Comparison of ENCODE assay signal across 22 cellular contexts in genomic region chr17:2156666-2157065, GRCh38.
DNase-seq lines count a peak whose midpoint lies in the region; ATAC-seq and TF ChIP-seq lines count a peak whose summit lies in the region.
"Had no signal": no experiment of that assay in that cellular context is flagged by ENCODE, and none has a peak within 500 bp of the region (broad histone marks: within the 10 kb centered on the region; RNA-seq: fewer than 3 reads in every experiment).

No MANE protein-coding gene starts in this region.

- WGBS in right cardiac atrium, result 93% methylated on average over 8 of the region's 8 CpGs

- TF ChIP-seq CTCF in chondrocyte (IDR thresholded peaks at IDR 0.05) (no peak), neutrophil (IDR thresholded peaks at IDR 0.05) (no peak), vagina (IDR thresholded peaks at IDR 0.05) (no peak), mucosa of descending colon (IDR thresholded peaks at IDR 0.05) (no peak)

- no peak overlapping the region for H3K4me3 ChIP-seq in right cardiac atrium (ENCODE audit: low read length)
- H3K4me3 ChIP-seq in neutrophil (ENCODE audit: low read depth in 1 of 2, low read length in 1 of 2), result no peak overlapping the region
- no peak overlapping the region for H3K4me3 ChIP-seq in vagina
- no peak overlapping the region for H3K4me3 ChIP-seq in mucosa of descending colon
- H3K4me3 ChIP-seq: psoas muscle, thoracic aorta had no signal

- DNase-seq in right cardiac atrium, result peak in 1 of 3 donors; percentile 26
- no peak for DNase-seq in Right ventricle myocardium inferior (ENCODE audit: missing footprints)
- DNase-seq in chondrocyte (ENCODE audit: low spot score), result no peak
- no peak for DNase-seq in vagina (ENCODE audit: extremely low spot score in 2 of 2)
- DNase-seq in mucosa of descending colon, result no peak
- no peak for DNase-seq in NCI-H2171 (lab: John Stamatoyannopoulos, UW)
- DNase-seq: activated CD4-positive, alpha-beta T cell treated with anti-CD3 and anti-CD28 coated beads, Interleukin-2, amount 50 U/mL, for 48 hours; activated naive CD4-positive, alpha-beta T cell treated with anti-CD3 and anti-CD28 coated beads, Interleukin-2, amount 50 U/mL, for 16 hours; CD8-positive, alpha-beta T cell; DMS79; hypothalamus; kidney; NCI-H1048; NCI-H2029 treated with DMSO at 0.1 percent for 48 hours; NCI-H510A; nephron progenitor cell; NK-92 treated with Interleukin-12 subunit alpha and Interleukin-12 subunit beta, amount 100 ng/mL, for 24 hours; stimulated activated CD4-positive, alpha-beta T cell treated with anti-CD3 and anti-CD28 coated beads, Interleukin-12 subunit alpha, Interleukin-12 subunit beta, amount 100 ng/mL, for 4 hours had no signal

- peaks cover 19% of the 10 kb centered on the region for H3K36me3 Mint-ChIP-seq in chondrocyte (ENCODE audit: low read depth)

- H3K27ac Mint-ChIP-seq in chondrocyte (ENCODE audit: unreplicated experiment), result peak overlapping the region; percentile 47
- H3K27ac Mint-ChIP-seq: CD8-positive, alpha-beta T cell; nephron progenitor cell had no signal

- H3K9me3 ChIP-seq in right cardiac atrium (ENCODE audit: control insufficient read depth, low read length), result no peaks in the 10 kb centered on the region
- no peaks in the 10 kb centered on the region for H3K9me3 ChIP-seq in neutrophil
- H3K9me3 ChIP-seq in vagina, result no peaks in the 10 kb centered on the region
- H3K9me3 ChIP-seq in mucosa of descending colon, result no peaks in the 10 kb centered on the region
- H3K9me3 ChIP-seq: psoas muscle, thoracic aorta had no signal

- H3K27ac ChIP-seq in right cardiac atrium (ENCODE audit: low read length) (peak overlapping the region; percentile 74), neutrophil (peak overlapping the region; percentile 71), vagina (peak overlapping the region; percentile 16)
- H3K27ac ChIP-seq: psoas muscle had no signal

- TF ChIP-seq POLR2A in vagina (IDR thresholded peaks at IDR 0.05), result no peak

- no peaks in the 10 kb centered on the region for H3K9me3 Mint-ChIP-seq in chondrocyte (ENCODE audit: low read depth)
- H3K9me3 Mint-ChIP-seq: CD8-positive, alpha-beta T cell; nephron progenitor cell had no signal

- intact Hi-C loops in right cardiac atrium (cut with DNase I), result no loop called here
- intact Hi-C loops in Right ventricle myocardium inferior (cut with DNase I), result no loop called here
- intact Hi-C loops in vagina (cut with DNase I), result no loop called here
- intact Hi-C loops in mucosa of descending colon (cut with DNase I, micrococcal nuclease), result no loop called here

- H3K4me3 Mint-ChIP-seq in chondrocyte (ENCODE audit: unreplicated experiment), result no peak overlapping the region
- H3K4me3 Mint-ChIP-seq: CD8-positive, alpha-beta T cell; nephron progenitor cell had no signal

- H3K27me3 ChIP-seq in right cardiac atrium (ENCODE audit: control insufficient read depth, insufficient read depth), result no peaks in the 10 kb centered on the region
- H3K27me3 ChIP-seq in neutrophil, result no peaks in the 10 kb centered on the region
- no peaks in the 10 kb centered on the region for H3K27me3 ChIP-seq in vagina

- peaks cover 30% of the 10 kb centered on the region for H3K4me1 Mint-ChIP-seq in chondrocyte (ENCODE audit: low read depth)
- H3K4me1 Mint-ChIP-seq: nephron progenitor cell had no signal

- H3K36me3 ChIP-seq in neutrophil (peaks cover 19% of the 10 kb centered on the region), vagina (peaks cover 0 to 5% of the 10 kb centered on the region in 2 donors), mucosa of descending colon (ENCODE audit: low read depth) (no peaks in the 10 kb centered on the region)

- no peaks in the 10 kb centered on the region for H3K27me3 Mint-ChIP-seq in chondrocyte (ENCODE audit: low read depth)

- peak in 1 of 2 donors; percentile 8 for ATAC-seq in right cardiac atrium
- no peak for ATAC-seq in Right ventricle myocardium inferior
- no peak for ATAC-seq in mucosa of descending colon
- no peak for ATAC-seq in HG03565 (IDR thresholded peaks at IDR 0.05; ENCODE audit: unreplicated experiment)
- ATAC-seq: CD8-positive, alpha-beta T cell had no signal

- H3K4me1 ChIP-seq in right cardiac atrium (ENCODE audit: control insufficient read depth, insufficient read depth, low read length), result peaks cover 6% of the 10 kb centered on the region
- peaks cover 22 to 25% of the 10 kb centered on the region in 2 experiments for H3K4me1 ChIP-seq in neutrophil (ENCODE audit: control insufficient read depth in 1 of 2, insufficient read depth in 1 of 2, low read depth in 1 of 2, low read length in 1 of 2)
- H3K4me1 ChIP-seq in vagina, result peaks cover 16% of the 10 kb centered on the region
- no peaks in the 10 kb centered on the region for H3K4me1 ChIP-seq in mucosa of descending colon (ENCODE audit: low read depth)

Comparison
In these comparisons a context has a peak if more than half of its experiments do, and no peak if none do; other contexts are left out.
1. H3K27ac ChIP-seq: peak in every context shown above with its lines; median percentile 74 in right cardiac atrium; 71 in neutrophil; 16 in vagina.